ENCODE assay signal across 22 cellular contexts in genomic region chr5:52924458-52924857, GRCh38.
"Had no signal": no experiment of that assay in that cellular context is flagged by ENCODE, and none has a peak within 500 bp of the region (broad histone marks: within the 10 kb centered on the region; RNA-seq: fewer than 3 reads in every experiment).

No MANE protein-coding gene starts in this region.

- DNase-seq: effector memory CD8-positive, alpha-beta T cell; esophagus squamous epithelium; foreskin fibroblast; head of caudate nucleus; kidney; left cardiac atrium; left ventricle myocardium inferior; lower lobe of right lung; natural killer cell; posterior cingulate gyrus; sigmoid colon; stimulated activated CD4-positive, alpha-beta T cell treated with anti-CD3 and anti-CD28 coated beads, Interleukin-2, amount 100 ng/mL, for 24 hours; stimulated activated CD4-positive, alpha-beta T cell treated with anti-CD3 and anti-CD28 coated beads, Interleukin-4, amount 100 ng/mL, for 4 hours; stimulated activated naive B cell treated with anti-CD40 and anti-IgM and Interleukin-4, amounts not matched to agents 10 μg/mL and 1 μg/mL and 100 μg/mL, for 72 hours; stomach; trophoblast cell had no signal

- H3K4me3 ChIP-seq: esophagus squamous epithelium, hepatocyte, left ventricle myocardium inferior, lower lobe of right lung, sigmoid colon, skin epidermis, stomach had no signal

- H3K27ac Mint-ChIP-seq: dendritic cell treated with granulocyte-macrophage colony-stimulating factor and Interleukin-4, amounts not matched to agents 40 ng/mL and 50 ng/mL, for 4 days; memory B cell; mesothelial cell of epicardium; natural killer cell; stimulated activated naive B cell treated with anti-CD40 and anti-IgM and Interleukin-4, amounts not matched to agents 10 μg/mL and 1 μg/mL and 100 μg/mL, for 72 hours had no signal

- H3K27me3 ChIP-seq: esophagus squamous epithelium, hepatocyte, sigmoid colon, stomach had no signal

- H3K4me1 Mint-ChIP-seq: memory B cell, natural killer cell, neural crest cell had no signal

- H3K4me1 ChIP-seq: left ventricle myocardium inferior, lower lobe of right lung had no signal

- H3K27ac ChIP-seq: esophagus squamous epithelium, hepatocyte, left ventricle myocardium inferior, lower lobe of right lung, skin epidermis, stomach had no signal

- H3K36me3 Mint-ChIP-seq: memory B cell; mesothelial cell of epicardium; natural killer cell; stimulated activated naive B cell treated with anti-CD40 and anti-IgM and Interleukin-4, amounts not matched to agents 10 μg/mL and 1 μg/mL and 100 μg/mL, for 72 hours had no signal

- ATAC-seq: effector memory CD8-positive, alpha-beta T cell; left cardiac atrium; lower lobe of right lung; natural killer cell; stimulated activated naive B cell treated with anti-CD40 and anti-IgM and Interleukin-4, amounts not matched to agents 10 μg/mL and 1 μg/mL and 100 μg/mL, for 72 hours had no signal

- H3K4me3 Mint-ChIP-seq: dendritic cell treated with granulocyte-macrophage colony-stimulating factor and Interleukin-4, amounts not matched to agents 40 ng/mL and 50 ng/mL, for 4 days; effector memory CD8-positive, alpha-beta T cell; memory B cell; mesothelial cell of epicardium; natural killer cell; neural crest cell; stimulated activated naive B cell treated with anti-CD40 and anti-IgM and Interleukin-4, amounts not matched to agents 10 μg/mL and 1 μg/mL and 100 μg/mL, for 72 hours had no signal

- H3K9me3 Mint-ChIP-seq: dendritic cell treated with granulocyte-macrophage colony-stimulating factor and Interleukin-4, amounts not matched to agents 40 ng/mL and 50 ng/mL, for 4 days; effector memory CD8-positive, alpha-beta T cell; memory B cell; natural killer cell; neural crest cell; stimulated activated naive B cell treated with anti-CD40 and anti-IgM and Interleukin-4, amounts not matched to agents 10 μg/mL and 1 μg/mL and 100 μg/mL, for 72 hours had no signal

- H3K9me3 ChIP-seq: esophagus squamous epithelium, left ventricle myocardium inferior, lower lobe of right lung, sigmoid colon, stomach had no signal
